Comparison of ENCODE assay signal across 21 cellular contexts in genomic region chr7:125391921-125392320, GRCh38.
"Had no signal": no experiment of that assay in that cellular context is flagged by ENCODE, and none has a peak within 500 bp of the region (broad histone marks: within the 10 kb centered on the region; RNA-seq: fewer than 3 reads in every experiment).

No MANE protein-coding gene starts in this region.

- H3K4me3 Mint-ChIP-seq: activated naive CD8-positive, alpha-beta T cell treated with anti-CD3 and anti-CD28 coated beads, Interleukin-2, amount 10 ng/mL, durations not matched to agents 7 days and 5 days; activated T-helper 1 cell treated with anti-CD3 and anti-CD28 coated beads, Interleukin-12 subunit alpha, Interleukin-12 subunit beta, Interleukin-2, Interleukin-4 antibody, amounts not matched to agents 30 ng/mL and 10 ng/mL and 1 ng/mL, durations not matched to agents 14 hours and 24 hours and 36 hours; central memory CD8-positive, alpha-beta T cell; natural killer cell; stimulated activated effector memory CD8-positive, alpha-beta T cell treated with anti-CD3 and anti-CD28 coated beads, Interleukin-12 subunit alpha, Interleukin-12 subunit beta, amount 100 ng/mL, for 72 hours had no signal

- DNase-seq: activated CD4-positive, alpha-beta T cell treated with anti-CD3 and anti-CD28 coated beads, Interleukin-2, amount 50 U/mL, for 4 hours; activated naive CD4-positive, alpha-beta T cell; activated naive CD8-positive, alpha-beta T cell treated with anti-CD3 and anti-CD28 coated beads, Interleukin-2, amount 10 ng/mL, durations not matched to agents 7 days and 5 days; activated T-cell treated with anti-CD3 and anti-CD28 coated beads for 4 hours; cortex of kidney; effector CD8-positive, alpha-beta T cell; esophagus squamous epithelium; natural killer cell; pancreas; sigmoid colon; stimulated activated CD4-positive, alpha-beta T cell treated with anti-CD3 and anti-CD28 coated beads, Interleukin-4, amount 100 ng/mL, for 24 hours; stomach; SW 1271; T-helper 2 cell; testis; upper lobe of right lung; WERI-Rb-1 had no signal

- H3K27ac ChIP-seq: esophagus squamous epithelium, neutrophil, pancreas, sigmoid colon, stomach, testis, upper lobe of right lung, WERI-Rb-1 had no signal

- ATAC-seq: pancreas; stimulated activated effector memory CD8-positive, alpha-beta T cell treated with anti-CD3 and anti-CD28 coated beads, Interleukin-12 subunit alpha, Interleukin-12 subunit beta, amount 100 ng/mL, for 72 hours; upper lobe of right lung had no signal

- H3K36me3 ChIP-seq: esophagus squamous epithelium, neutrophil, pancreas, sigmoid colon, stomach, upper lobe of right lung, WERI-Rb-1 had no signal

- H3K4me1 Mint-ChIP-seq: activated naive CD8-positive, alpha-beta T cell treated with anti-CD3 and anti-CD28 coated beads, Interleukin-2, amount 10 ng/mL, durations not matched to agents 7 days and 5 days; central memory CD8-positive, alpha-beta T cell; natural killer cell; stimulated activated effector memory CD8-positive, alpha-beta T cell treated with anti-CD3 and anti-CD28 coated beads, Interleukin-12 subunit alpha, Interleukin-12 subunit beta, amount 100 ng/mL, for 72 hours had no signal

- H3K27ac Mint-ChIP-seq: activated naive CD8-positive, alpha-beta T cell treated with anti-CD3 and anti-CD28 coated beads, Interleukin-2, amount 10 ng/mL, durations not matched to agents 7 days and 5 days; activated T-helper 1 cell treated with anti-CD3 and anti-CD28 coated beads, Interleukin-12 subunit alpha, Interleukin-12 subunit beta, Interleukin-2, Interleukin-4 antibody, amounts not matched to agents 30 ng/mL and 10 ng/mL and 1 ng/mL, durations not matched to agents 14 hours and 24 hours and 36 hours; natural killer cell; stimulated activated effector memory CD8-positive, alpha-beta T cell treated with anti-CD3 and anti-CD28 coated beads, Interleukin-12 subunit alpha, Interleukin-12 subunit beta, amount 100 ng/mL, for 72 hours had no signal

- H3K36me3 Mint-ChIP-seq: activated naive CD8-positive, alpha-beta T cell treated with anti-CD3 and anti-CD28 coated beads, Interleukin-2, amount 10 ng/mL, durations not matched to agents 7 days and 5 days; natural killer cell; stimulated activated effector memory CD8-positive, alpha-beta T cell treated with anti-CD3 and anti-CD28 coated beads, Interleukin-12 subunit alpha, Interleukin-12 subunit beta, amount 100 ng/mL, for 72 hours had no signal

- H3K9me3 ChIP-seq: neutrophil, pancreas, sigmoid colon, stomach, testis, upper lobe of right lung had no signal

- H3K4me3 ChIP-seq: esophagus squamous epithelium, pancreas, sigmoid colon, stomach, testis, upper lobe of right lung had no signal

- H3K27me3 ChIP-seq: esophagus squamous epithelium, neutrophil, pancreas, sigmoid colon, stomach, testis, upper lobe of right lung had no signal

- H3K4me1 ChIP-seq: esophagus squamous epithelium, pancreas, sigmoid colon, stomach, testis, upper lobe of right lung had no signal

- H3K27me3 Mint-ChIP-seq: activated naive CD8-positive, alpha-beta T cell treated with anti-CD3 and anti-CD28 coated beads, Interleukin-2, amount 10 ng/mL, durations not matched to agents 7 days and 5 days; central memory CD8-positive, alpha-beta T cell had no signal
